In genomic region chr3:142064454-142064853, GRCh38 we compare ENCODE assay signal across 27 cellular contexts.
"Had no signal": no experiment of that assay in that cellular context is flagged by ENCODE, and none has a peak within 500 bp of the region (broad histone marks: within the 10 kb centered on the region; RNA-seq: fewer than 3 reads in every experiment).

No MANE protein-coding gene starts in this region.

- H3K4me1 ChIP-seq: gastrocnemius medialis, lower lobe of right lung, psoas muscle, right lobe of liver, suprapubic skin, vagina had no signal

- H3K27me3 ChIP-seq: dorsolateral prefrontal cortex, gastrocnemius medialis, hepatocyte, ovary, right lobe of liver, suprapubic skin, vagina had no signal

- H3K79me2 ChIP-seq: hepatocyte had no signal

- H3K4me3 ChIP-seq: dorsolateral prefrontal cortex, gastrocnemius medialis, hepatocyte, lower lobe of right lung, ovary, psoas muscle, right lobe of liver, suprapubic skin, vagina had no signal

- H3K4me2 ChIP-seq: hepatocyte had no signal

- H2AFZ ChIP-seq: hepatocyte had no signal

- H3K9me3 ChIP-seq: gastrocnemius medialis, lower lobe of right lung, ovary, psoas muscle, right lobe of liver, suprapubic skin, vagina had no signal

- DNase-seq: dorsolateral prefrontal cortex; effector CD4-positive, alpha-beta T cell; foreskin fibroblast; gastrocnemius medialis; head of caudate nucleus; left ventricle myocardium superior; lower lobe of right lung; naive thymus-derived CD8-positive, alpha-beta T cell; nephron progenitor cell; nucleus accumbens; ovary; posterior cingulate gyrus; psoas muscle; right lobe of liver; small intestine; stimulated activated CD4-positive, alpha-beta T cell treated with anti-CD3 and anti-CD28 coated beads, Interleukin-15, amount 100 ng/mL, for 24 hours; stimulated activated CD4-positive, alpha-beta T cell treated with anti-CD3 and anti-CD28 coated beads, Interleukin-2, amount 100 ng/mL, for 48 hours; stimulated activated naive B cell treated with anti-CD40 and anti-IgM and Interleukin-4, amounts not matched to agents 10 μg/mL and 1 μg/mL and 100 μg/mL, for 72 hours; stimulated activated naive CD8-positive, alpha-beta T cell treated with anti-CD3 and anti-CD28 coated beads, Interleukin-15, amount 100 ng/mL, for 72 hours; trophoblast cell had no signal

- ATAC-seq: esophagus mucosa; gastrocnemius medialis; left ventricle myocardium superior; lower lobe of right lung; naive thymus-derived CD8-positive, alpha-beta T cell; psoas muscle; right lobe of liver; stimulated activated naive B cell treated with anti-CD40 and anti-IgM and Interleukin-4, amounts not matched to agents 10 μg/mL and 1 μg/mL and 100 μg/mL, for 72 hours; stimulated activated naive CD8-positive, alpha-beta T cell treated with anti-CD3 and anti-CD28 coated beads, Interleukin-15, amount 100 ng/mL, for 72 hours had no signal

- H3K36me3 ChIP-seq: gastrocnemius medialis, lower lobe of right lung, ovary, right lobe of liver, suprapubic skin, vagina had no signal

- H3K27ac ChIP-seq: dorsolateral prefrontal cortex, epithelial cell of prostate, gastrocnemius medialis, hepatocyte, lower lobe of right lung, ovary, psoas muscle, right lobe of liver, suprapubic skin, vagina had no signal

- FAIRE-seq: colon, keratinocyte, small intestine had no signal
